Comparison of ENCODE assay signal across 8 cellular contexts in genomic region chr1:223670458-223671159, GRCh38. TPM values are rescaled to one million over a fixed set of nuclear protein-coding genes. Genes with fewer than 3 reads are reported as not detected.
DNase-seq lines count a peak whose midpoint lies in the region; ATAC-seq and FAIRE-seq lines count a peak whose summit lies in the region.

No MANE protein-coding gene starts in this region.

- CTCF ChIA-PET in activated CD4-positive, alpha-beta T cell treated with anti-CD3 and anti-CD28 coated beads for 36 hours (lab: Charles Lee) = no interaction called here

- H3K4me1 Mint-ChIP-seq in activated CD4-positive, alpha-beta T cell treated with anti-CD3 and anti-CD28 coated beads for 36 hours = no peaks in the 10 kb centered on the region

- no peak overlapping the region for H3K4me3 ChIP-seq in MG63

- no peaks in the 10 kb centered on the region for H3K36me3 ChIP-seq in MG63

- H3K9me3 Mint-ChIP-seq in activated CD4-positive, alpha-beta T cell treated with anti-CD3 and anti-CD28 coated beads for 36 hours (ENCODE audit: low read depth) = peaks cover 12% of the 10 kb centered on the region

- DNase-seq in activated CD4-positive, alpha-beta T cell treated with anti-CD3 and anti-CD28 coated beads for 36 hours = peak; percentile 47
- no peak for DNase-seq in activated CD4-positive, alpha-beta T cell treated with anti-CD3 and anti-CD28 coated beads, Interleukin-2, amount 50 U/mL, for 1 hour
- DNase-seq in MG63 = peak; percentile 58
- DNase-seq in activated naive CD4-positive, alpha-beta T cell treated with anti-CD3 and anti-CD28 coated beads, Interleukin-2, amount 50 U/mL, for 16 hours = peak; percentile 12
- peak; percentile 78 for DNase-seq in left kidney (ENCODE audit: low read depth, low spot score)
- DNase-seq in frontal cortex (ENCODE audit: low spot score in 2 of 2) = no peak

- intact Hi-C loops in activated CD4-positive, alpha-beta T cell treated with anti-CD3 and anti-CD28 coated beads for 36 hours (cut with DNase I, micrococcal nuclease) = no loop called here

- no peaks in the 10 kb centered on the region for H3K27me3 Mint-ChIP-seq in activated CD4-positive, alpha-beta T cell treated with anti-CD3 and anti-CD28 coated beads for 36 hours

- peaks cover 4% of the 10 kb centered on the region for H3K36me3 Mint-ChIP-seq in activated CD4-positive, alpha-beta T cell treated with anti-CD3 and anti-CD28 coated beads for 36 hours (ENCODE audit: low read depth)

- H3K4me3 Mint-ChIP-seq in activated CD4-positive, alpha-beta T cell treated with anti-CD3 and anti-CD28 coated beads for 36 hours = no peak overlapping the region

- peak; percentile 70 for ATAC-seq in activated CD4-positive, alpha-beta T cell treated with anti-CD3 and anti-CD28 coated beads for 36 hours
- ATAC-seq in HG02884 (IDR thresholded peaks at IDR 0.05; ENCODE audit: unreplicated experiment) (no peak), GM19452 (IDR thresholded peaks at IDR 0.05; ENCODE audit: unreplicated experiment) (no peak)

- H3K27me3 ChIP-seq in MG63 = no peaks in the 10 kb centered on the region

- POLR2A ChIA-PET in activated CD4-positive, alpha-beta T cell treated with anti-CD3 and anti-CD28 coated beads for 36 hours (lab: Charles Lee) = no interaction called here

- H3K27ac Mint-ChIP-seq in activated CD4-positive, alpha-beta T cell treated with anti-CD3 and anti-CD28 coated beads for 36 hours = no peak overlapping the region

- H3K9me3 ChIP-seq in MG63 = peaks cover 9% of the 10 kb centered on the region

- no peak for FAIRE-seq in frontal cortex (lab: Jason Lieb, UNC)

RNA-seq across cellular contexts. Expression of gene CAPN8, which starts 5.1 kb away (rescaled TPM):
- total RNA-seq in activated CD4-positive, alpha-beta T cell treated with anti-CD3 and anti-CD28 coated beads for 36 hours = not detected
- total RNA-seq in MG63 (2014; rRNA removed; shearing (Covaris generic); ENCODE audit: low replicate concordance) = not detected in 2 replicates
- total RNA-seq in frontal cortex = not detected

RNA-seq across cellular contexts. Expression of gene CAPN2, which starts 41.7 kb away (rescaled TPM):
- 10 to 100 TPM; 31.1 to 33.1 TPM for total RNA-seq in activated CD4-positive, alpha-beta T cell treated with anti-CD3 and anti-CD28 coated beads for 36 hours
- 198 and 218 TPM in 2 replicates for total RNA-seq in MG63 (2014; rRNA removed; shearing (Covaris generic); ENCODE audit: low replicate concordance)
- total RNA-seq in frontal cortex = 36.7 TPM

Comparison
In these comparisons a context has a peak if more than half of its experiments do, and no peak if none do; other contexts are left out.
1. DNase-seq: peak in activated CD4-positive, alpha-beta T cell treated with anti-CD3 and anti-CD28 coated beads for 36 hours (single experiment), MG63 (single experiment), activated naive CD4-positive, alpha-beta T cell treated with anti-CD3 and anti-CD28 coated beads, Interleukin-2, amount 50 U/mL, for 16 hours (single experiment) and left kidney (single experiment); none in activated CD4-positive, alpha-beta T cell treated with anti-CD3 and anti-CD28 coated beads, Interleukin-2, amount 50 U/mL, for 1 hour (single experiment) and frontal cortex (0 of 2).